In genomic region chr7:98878365-98879197, GRCh38 we compare ENCODE assay signal across 8 cellular contexts. TPM values are rescaled to one million over a fixed set of nuclear protein-coding genes. Genes with fewer than 3 reads are reported as not detected.
A peak's percentile ranks its signal among the peaks of the same experiment; 100 is the strongest.
DNase-seq lines count a peak whose midpoint lies in the region; ATAC-seq, FAIRE-seq and TF ChIP-seq lines count a peak whose summit lies in the region.

Gene TRRAP, plus strand, starts transcription at chr7:98878532. Its CDS starts 2,619 bp downstream, at chr7:98881151.

- H3K36me3 ChIP-seq in HepG2 (replicated peaks in 1 of 2; ENCODE audit: control insufficient read depth in 1 of 2, insufficient read depth in 2 of 2, low read length in 2 of 2) = peaks cover 7 to 25% of the 10 kb centered on the region in 2 experiments

- H3K36me3 Mint-ChIP-seq in activated CD4-positive, alpha-beta T cell treated with anti-CD3 and anti-CD28 coated beads, Interleukin-2, amount 10 ng/mL, durations not matched to agents 7 days and 5 days (ENCODE audit: low read depth) = peaks cover 19% of the 10 kb centered on the region
- peaks cover 37% of the 10 kb centered on the region for H3K36me3 Mint-ChIP-seq in dendritic cell treated with granulocyte-macrophage colony-stimulating factor and Interleukin-4, amounts not matched to agents 40 ng/mL and 50 ng/mL, for 4 days (ENCODE audit: low read depth)

- H3K27ac Mint-ChIP-seq in activated CD4-positive, alpha-beta T cell treated with anti-CD3 and anti-CD28 coated beads, Interleukin-2, amount 10 ng/mL, durations not matched to agents 7 days and 5 days = peak within 1 kb of the TSS; percentile 95
- H3K27ac Mint-ChIP-seq in dendritic cell treated with granulocyte-macrophage colony-stimulating factor and Interleukin-4, amounts not matched to agents 40 ng/mL and 50 ng/mL, for 4 days = peak within 1 kb of the TSS; percentile 91

- peaks cover 1 to 9% of the 10 kb centered on the region in 2 experiments; a peak in 2 of 5 replicates for H3K27me3 ChIP-seq in HepG2 (ENCODE audit: control insufficient read depth in 1 of 2, insufficient read depth in 2 of 2, low read length in 2 of 2)

- intact Hi-C loops in dendritic cell treated with granulocyte-macrophage colony-stimulating factor and Interleukin-4, amounts not matched to agents 40 ng/mL and 50 ng/mL, for 4 days (cut with micrococcal nuclease) = loop anchor here (10.0 kb wide), 1 partner anchor 594 kb away; the partner anchor contains the start of gene BRI3
- intact Hi-C loops in HepG2 (cut with micrococcal nuclease; ENCODE audit: unreplicated experiment) = loop anchor here (2.0 kb wide), 1 partner anchor 44 kb away; no protein-coding TSS in a partner anchor

- DNase-seq in A549 (ENCODE audit: low read depth in 1 of 2, low spot score in 1 of 2) (peak; percentile 58 to 79), NCI-H2171 treated with DMSO at 0.1 percent for 48 hours (lab: John Stamatoyannopoulos, UW) (peak; percentile 56), HepG2 (ENCODE audit: low spot score) (peak; percentile 35)
- peak; percentile 71 for DNase-seq in activated CD4-positive, alpha-beta T cell treated with anti-CD3 and anti-CD28 coated beads, Interleukin-2, amount 10 ng/mL, durations not matched to agents 7 days and 5 days
- DNase-seq in stimulated activated CD4-positive, alpha-beta T cell treated with anti-CD3 and anti-CD28 coated beads, Interleukin-4, amount 100 ng/mL, for 1 hour = peak; percentile 81

- peak; percentile 34 for TF ChIP-seq POLR2A in A549 (IDR thresholded peaks at IDR 0.05; ENCODE audit: low read length)
- TF ChIP-seq POLR2A in HepG2 (IDR thresholded peaks at IDR 0.05; ENCODE audit: insufficient read depth in 1 of 2, low read depth in 2 of 2, low read length in 2 of 2) = peak; percentile 58 to 69

- H3K4me1 Mint-ChIP-seq in activated CD4-positive, alpha-beta T cell treated with anti-CD3 and anti-CD28 coated beads, Interleukin-2, amount 10 ng/mL, durations not matched to agents 7 days and 5 days = peaks cover 21% of the 10 kb centered on the region
- H3K4me1 Mint-ChIP-seq in dendritic cell treated with granulocyte-macrophage colony-stimulating factor and Interleukin-4, amounts not matched to agents 40 ng/mL and 50 ng/mL, for 4 days (ENCODE audit: low read depth) = peaks cover 21% of the 10 kb centered on the region

- POLR2A ChIA-PET in A549 (lab: Yijun Ruan, JAX) (interaction anchor here (1.2 to 1.3 kb wide), 2 partner anchors 12 to 431 kb away, joined by 3 to 6 read pairs; no protein-coding TSS in a partner anchor), HepG2 (lab: Yijun Ruan, JAX) (interaction anchor here (0.8 to 2.8 kb wide), 3 partner anchors 13 to 460 kb away, joined by 4 to 11 read pairs (median 4); no protein-coding TSS in a partner anchor)
- POLR2A ChIA-PET in activated CD4-positive, alpha-beta T cell treated with anti-CD3 and anti-CD28 coated beads, Interleukin-2, amount 10 ng/mL, durations not matched to agents 7 days and 5 days (lab: Charles Lee) = interaction anchor here (0.6 kb wide), 2 partner anchors 36 to 728 kb away, joined by 3 read pairs; no protein-coding TSS in a partner anchor

- peak within 1 kb of the TSS; percentile 96 for H3K4me3 Mint-ChIP-seq in activated CD4-positive, alpha-beta T cell treated with anti-CD3 and anti-CD28 coated beads, Interleukin-2, amount 10 ng/mL, durations not matched to agents 7 days and 5 days
- peak within 1 kb of the TSS; percentile 93 for H3K4me3 Mint-ChIP-seq in dendritic cell treated with granulocyte-macrophage colony-stimulating factor and Interleukin-4, amounts not matched to agents 40 ng/mL and 50 ng/mL, for 4 days

- CTCF ChIA-PET in A549 (lab: Yijun Ruan, JAX) (interaction anchor here (0.6 to 2.5 kb wide), 23 partner anchors 8 to 478 kb away, joined by 3 to 25 read pairs (median 3); partner anchors contain the start of genes BAIAP2L1, KPNA7 and TMEM130), HepG2 (lab: Yijun Ruan, JAX; ENCODE audit: low intra/inter-chr PET ratio, low total read pairs) (no interaction called here)
- CTCF ChIA-PET in activated CD4-positive, alpha-beta T cell treated with anti-CD3 and anti-CD28 coated beads, Interleukin-2, amount 10 ng/mL, durations not matched to agents 7 days and 5 days (lab: Charles Lee) = interaction anchor here (0.6 to 3.2 kb wide), 20 partner anchors 10 to 908 kb away, joined by 3 to 24 read pairs (median 3); partner anchors contain the start of genes ARPC1A and TMEM130

- H3K4me2 ChIP-seq in A549 = peak within 1 kb of the TSS; percentile 95
- H3K4me2 ChIP-seq in HepG2 (ENCODE audit: low read depth, low read length) = peak within 1 kb of the TSS; percentile 93

- TSS peak; percentile 87 for BruUV-seq in HepG2 (replicated peaks; lab: Mats Ljungman, UMichigan)

- ATAC-seq in A549 = peak; percentile 85 to 92
- peak; percentile 41 for ATAC-seq in GM18499 (IDR thresholded peaks at IDR 0.05; ENCODE audit: insufficient read depth, unreplicated experiment)
- ATAC-seq in HG02943 (IDR thresholded peaks at IDR 0.05; ENCODE audit: low read depth, unreplicated experiment) = peak; percentile 65
- ATAC-seq in HepG2 = peak; percentile 87

- no peaks in the 10 kb centered on the region for H3K9me3 ChIP-seq in A549
- H3K9me3 ChIP-seq in HepG2 (ENCODE audit: low read length) = no peaks in the 10 kb centered on the region

- H3K9me3 Mint-ChIP-seq in activated CD4-positive, alpha-beta T cell treated with anti-CD3 and anti-CD28 coated beads, Interleukin-2, amount 10 ng/mL, durations not matched to agents 7 days and 5 days = no peaks in the 10 kb centered on the region
- H3K9me3 Mint-ChIP-seq in dendritic cell treated with granulocyte-macrophage colony-stimulating factor and Interleukin-4, amounts not matched to agents 40 ng/mL and 50 ng/mL, for 4 days = no peaks in the 10 kb centered on the region

- H3K9ac ChIP-seq in HepG2 (ENCODE audit: insufficient read depth, low read depth, low read length) = peak within 1 kb of the TSS; percentile 95

- no peak for TF ChIP-seq EP300 in A549 (IDR thresholded peaks at IDR 0.05)
- no peak for TF ChIP-seq EP300 in HepG2 (IDR thresholded peaks at IDR 0.05; ENCODE audit: low read depth in 2 of 2, low read length in 2 of 2)
- TF ChIP-seq EP300 in HepG2 (CRISPR knock-in tag; IDR thresholded peaks at IDR 0.05; ENCODE audit: borderline replicate concordance) = no peak

- no peaks in the 10 kb centered on the region for H3K27me3 Mint-ChIP-seq in activated CD4-positive, alpha-beta T cell treated with anti-CD3 and anti-CD28 coated beads, Interleukin-2, amount 10 ng/mL, durations not matched to agents 7 days and 5 days
- H3K27me3 Mint-ChIP-seq in dendritic cell treated with granulocyte-macrophage colony-stimulating factor and Interleukin-4, amounts not matched to agents 40 ng/mL and 50 ng/mL, for 4 days = peaks cover 21% of the 10 kb centered on the region

- H3K4me1 ChIP-seq in A549 = peaks cover 9% of the 10 kb centered on the region; the same call in 2 of the 3 replicates
- peaks cover 45% of the 10 kb centered on the region for H3K4me1 ChIP-seq in HepG2 (ENCODE audit: insufficient read depth, low read length)

- H2AFZ ChIP-seq in HepG2 (ENCODE audit: low read length) = no peak within 1 kb of the TSS

- peak within 1 kb of the TSS; percentile 91 to 100 for H3K27ac ChIP-seq in A549
- H3K27ac ChIP-seq in HepG2 (ENCODE audit: extremely low read length, insufficient read depth, low read length) = peak within 1 kb of the TSS; percentile 87

- no CpG with 5 or more reads among the region's 113 CpGs for WGBS in A549 (ENCODE audit: missing lambda C conversion rate)
- under 1% methylated on average over 16 of the region's 113 CpGs for WGBS in HepG2 (ENCODE audit: low lambda C conversion rate)

- TF ChIP-seq RAD21 in A549 (conservative IDR thresholded peaks at IDR 0.05 in 1 of 2, IDR thresholded peaks at IDR 0.05 in 1 of 2) (no peak), HepG2 (CRISPR knock-in tag; IDR thresholded peaks at IDR 0.05) (0 out of 2 replicates have a peak, but pooled peaks have one; percentile 38)

- TF ChIP-seq CTCF in A549 (IDR thresholded peaks at IDR 0.05) = peak; percentile 89
- TF ChIP-seq CTCF in HepG2 (CRISPR knock-in tag; IDR thresholded peaks at IDR 0.05) = peak; percentile 81

- in situ Hi-C loops in HepG2 (cut with HindIII; ENCODE audit: extremely low pct_ligation_motif_present, low pct_unique_long_range_greater_than_20kb) = no loop called here

- peak within 1 kb of the TSS; percentile 82 for H3K4me3 ChIP-seq in A549
- H3K4me3 ChIP-seq in HepG2 (replicated peaks in 1 of 3; ENCODE audit: insufficient read depth in 1 of 3, low read depth in 2 of 3, low read length in 3 of 3) = peak within 1 kb of the TSS; percentile 89 to 100 (median 97)

- H3K79me2 ChIP-seq in HepG2 (ENCODE audit: insufficient read depth, low read length) = peaks cover 23% of the 10 kb centered on the region

- H4K20me1 ChIP-seq in HepG2 (ENCODE audit: insufficient read depth, low read length) = peaks cover 4% of the 10 kb centered on the region; the same call in 1 of the 2 replicates

- FAIRE-seq in A549 (lab: Jason Lieb, UNC) = no peak
- FAIRE-seq in HepG2 (lab: Jason Lieb, UNC) = no peak

RNA-seq across cellular contexts. Expression of gene TRRAP, which starts in this region (rescaled TPM):
- polyA plus RNA-seq in A549 (2011; rRNA removed) = 22.1 and 28.5 TPM in 2 replicates
- polyA plus RNA-seq in A549 (2012; cell fraction: cytosol; rRNA removed) = 16.6 and 20.2 TPM in 2 replicates
- polyA plus RNA-seq in A549 (2012; cell fraction: nucleus; rRNA removed) = 38.7 and 39.6 TPM in 2 replicates
- 10.8 to 13.0 TPM (median 12.2 TPM) in 3 replicates for polyA plus RNA-seq in A549 (2017; fragmentation: RNase III; extraction: RNeasy Plus Mini Kit Qiagen cat#74134 plus additional on column Dnase treatment)
- polyA minus RNA-seq in A549 (2011; rRNA and poly(A)+ RNA removed) = 63.0 and 76.4 TPM in 2 replicates
- total RNA-seq in activated CD4-positive, alpha-beta T cell treated with anti-CD3 and anti-CD28 coated beads, Interleukin-2, amount 10 ng/mL, durations not matched to agents 7 days and 5 days = 10 to 100 TPM; 63.4 to 65.1 TPM
- total RNA-seq in HepG2 (2016; rRNA removed; fragmentation: Illumina TruSeq; extraction: Trizol) = 10.5 and 21.3 TPM in 2 replicates
- 3.5 and 3.8 TPM in 2 replicates for total RNA-seq in HepG2 (2016; cell fraction: cytosol; rRNA removed; fragmentation: Illumina TruSeq; extraction: Trizol; ENCODE audit: low read depth)
- 9.6 and 18.3 TPM in 2 replicates for total RNA-seq in HepG2 (2016; cell fraction: insoluble cytoplasmic fraction; rRNA removed; fragmentation: Illumina TruSeq; extraction: Trizol)
- total RNA-seq in HepG2 (2016; cell fraction: membrane; rRNA removed; fragmentation: Illumina TruSeq; extraction: Trizol) = 6.8 and 6.9 TPM in 2 replicates
- total RNA-seq in HepG2 (2016; cell fraction: nucleus; rRNA removed; fragmentation: Illumina TruSeq; extraction: Trizol) = 22.4 and 25.4 TPM in 2 replicates
- 8.6 and 9.5 TPM in 2 replicates for polyA plus RNA-seq in HepG2 (2011; rRNA removed)
- 8.9 and 9.3 TPM in 2 replicates for polyA plus RNA-seq in HepG2 (2011; cell fraction: cytosol; rRNA removed)
- 26.9 and 30.9 TPM in 2 replicates for polyA plus RNA-seq in HepG2 (2011; cell fraction: nucleus; rRNA removed)
- polyA plus RNA-seq in HepG2 (2012) = 13.4 and 13.9 TPM in 2 replicates
- 0.68 and 0.73 TPM in 2 replicates for polyA plus RNA-seq in HepG2 (2016; cell fraction: cytosol; fragmentation: Illumina TruSeq; extraction: Trizol; ENCODE audit: low read depth)
- polyA plus RNA-seq in HepG2 (2016; cell fraction: insoluble cytoplasmic fraction; fragmentation: Illumina TruSeq; extraction: Trizol; ENCODE audit: low read depth) = 12.7 and 17.5 TPM in 2 replicates
- 1.4 and 1.6 TPM in 2 replicates for polyA plus RNA-seq in HepG2 (2016; cell fraction: membrane; fragmentation: Illumina TruSeq; extraction: Trizol; ENCODE audit: low read depth)
- polyA plus RNA-seq in HepG2 (2016; cell fraction: nucleus; fragmentation: Illumina TruSeq; extraction: Trizol; ENCODE audit: insufficient read depth, low read depth) = 26.9 and 27.3 TPM in 2 replicates
- polyA minus RNA-seq in HepG2 (2011; rRNA and poly(A)+ RNA removed; ENCODE audit: low replicate concordance) = 41.8 and 47.7 TPM in 2 replicates
- 25.9 and 27.0 TPM in 2 replicates for polyA minus RNA-seq in HepG2 (2011; cell fraction: cytosol; rRNA and poly(A)+ RNA removed)
- 44.8 and 46.1 TPM in 2 replicates for polyA minus RNA-seq in HepG2 (2011; cell fraction: nucleus; rRNA and poly(A)+ RNA removed)

Comparison
In these comparisons a context has a peak if more than half of its experiments do, and no peak if none do; other contexts are left out.
1. Peak in every context shown above with its lines: DNase-seq, ATAC-seq, H3K4me3 ChIP-seq and H3K27ac ChIP-seq.